In the genomic region with DNA sequence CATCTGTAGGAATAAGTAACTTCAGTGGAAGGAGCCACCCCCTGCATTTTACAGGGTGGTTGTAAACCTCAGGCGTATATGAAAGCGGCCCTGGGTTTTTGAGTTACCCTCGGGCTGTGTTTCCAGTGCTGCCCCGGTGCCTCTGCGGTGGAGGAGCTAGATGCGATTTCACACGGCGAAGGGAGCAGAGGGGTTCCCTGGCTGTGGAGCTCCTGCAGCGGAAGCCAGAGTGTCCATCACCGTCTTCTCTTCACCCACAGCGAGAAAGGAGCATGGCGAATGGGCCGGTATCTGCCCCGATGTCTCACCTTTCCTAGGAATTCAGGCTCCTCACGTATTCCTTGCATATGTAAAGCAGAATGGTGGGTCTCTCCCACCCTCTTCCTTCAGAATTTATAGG, we compare ENCODE assay signal across 32 cellular contexts.
"Had no signal": no experiment of that assay in that cellular context is flagged by ENCODE, and none has a peak within 500 bp of the region (broad histone marks: within the 10 kb centered on the region; RNA-seq: fewer than 3 reads in every experiment).

No MANE protein-coding gene starts in this region.

- H3K4me3 Mint-ChIP-seq: activated CD4-positive, alpha-beta memory T cell treated with anti-CD3 and anti-CD28 coated beads for 36 hours; activated CD4-positive, alpha-beta T cell treated with anti-CD3 and anti-CD28 coated beads, Interleukin-2, amount 10 ng/mL, durations not matched to agents 7 days and 5 days; activated naive CD4-positive, alpha-beta T cell treated with anti-CD3 and anti-CD28 coated beads, Interleukin-2, amount 10 ng/mL, durations not matched to agents 7 days and 5 days; activated naive CD8-positive, alpha-beta T cell; activated naive CD8-positive, alpha-beta T cell treated with anti-CD3 and anti-CD28 coated beads, Interleukin-2, amount 50 U/mL, for 24 hours; activated T-cell treated with anti-CD3 and anti-CD28 coated beads, Interleukin-2, amount 50 U/mL, for 4 hours; central memory CD8-positive, alpha-beta T cell had no signal

- DNase-seq: activated CD4-positive, alpha-beta memory T cell treated with anti-CD3 and anti-CD28 coated beads for 36 hours; activated CD4-positive, alpha-beta T cell treated with anti-CD3 and anti-CD28 coated beads, Interleukin-2, amount 10 ng/mL, durations not matched to agents 7 days and 5 days; activated CD8-positive, alpha-beta memory T cell treated with anti-CD3 and anti-CD28 coated beads, Interleukin-2, amount 50 U/mL, for 4 hours; activated effector memory CD4-positive, alpha-beta T cell treated with Interleukin-2 at 50 U/mL for 16 hours; activated naive CD4-positive, alpha-beta T cell treated with anti-CD3 and anti-CD28 coated beads, Interleukin-2, amount 10 ng/mL, durations not matched to agents 7 days and 5 days; activated naive CD8-positive, alpha-beta T cell treated with anti-CD3 and anti-CD28 coated beads, Interleukin-2, amount 50 U/mL, for 24 hours; activated T-cell treated with anti-CD3 and anti-CD28 coated beads for 4 hours; activated T-cell treated with anti-CD3 and anti-CD28 coated beads, Interleukin-2, amount 50 U/mL, for 4 hours; amniotic stem cell; aorta; brain microvascular endothelial cell; colonic mucosa; MM.1S; NCI-H1092; NCI-H1436 treated with DMSO at 0.1 percent for 48 hours; NCI-H1694 treated with DMSO at 0.1 percent for 48 hours; NCI-H2029; NCI-H2171; NCI-H510A; NCI-H526; NCI-H748 treated with DMSO at 0.1 percent for 48 hours; PC-9; SHP77; SJCRH30; SW 1271; T-helper 1 cell; T-helper 2 cell; T-helper 9 cell; WERI-Rb-1 had no signal

- H3K4me1 Mint-ChIP-seq: activated CD4-positive, alpha-beta T cell treated with anti-CD3 and anti-CD28 coated beads, Interleukin-2, amount 10 ng/mL, durations not matched to agents 7 days and 5 days; activated naive CD4-positive, alpha-beta T cell treated with anti-CD3 and anti-CD28 coated beads, Interleukin-2, amount 10 ng/mL, durations not matched to agents 7 days and 5 days; activated naive CD8-positive, alpha-beta T cell treated with anti-CD3 and anti-CD28 coated beads, Interleukin-2, amount 50 U/mL, for 24 hours; central memory CD8-positive, alpha-beta T cell had no signal

- H3K4me2 ChIP-seq: PC-9 had no signal

- H3K36me3 ChIP-seq: brain microvascular endothelial cell, cardiac muscle cell, colonic mucosa, SJCRH30, WERI-Rb-1 had no signal

- H3K4me1 ChIP-seq: colonic mucosa, SJCRH30 had no signal

- H3K27me3 Mint-ChIP-seq: activated CD4-positive, alpha-beta T cell treated with anti-CD3 and anti-CD28 coated beads, Interleukin-2, amount 10 ng/mL, durations not matched to agents 7 days and 5 days; activated naive CD8-positive, alpha-beta T cell treated with anti-CD3 and anti-CD28 coated beads, Interleukin-2, amount 50 U/mL, for 24 hours; central memory CD8-positive, alpha-beta T cell had no signal

- ATAC-seq: activated naive CD8-positive, alpha-beta T cell treated with anti-CD3 and anti-CD28 coated beads, Interleukin-2, amount 50 U/mL, for 24 hours; activated T-cell treated with anti-CD3 and anti-CD28 coated beads, Interleukin-2, amount 50 U/mL, for 4 hours had no signal

- H3K27ac ChIP-seq: brain microvascular endothelial cell, cardiac muscle cell, colonic mucosa, PC-9, SJCRH30, WERI-Rb-1 had no signal

- H2AFZ ChIP-seq: PC-9 had no signal

- H3K27me3 ChIP-seq: brain microvascular endothelial cell, cardiac muscle cell, colonic mucosa, SJCRH30 had no signal

- H3K9me3 Mint-ChIP-seq: activated CD4-positive, alpha-beta memory T cell treated with anti-CD3 and anti-CD28 coated beads for 36 hours; activated CD4-positive, alpha-beta T cell treated with anti-CD3 and anti-CD28 coated beads, Interleukin-2, amount 10 ng/mL, durations not matched to agents 7 days and 5 days; activated naive CD4-positive, alpha-beta T cell treated with anti-CD3 and anti-CD28 coated beads, Interleukin-2, amount 10 ng/mL, durations not matched to agents 7 days and 5 days; activated naive CD8-positive, alpha-beta T cell treated with anti-CD3 and anti-CD28 coated beads, Interleukin-2, amount 50 U/mL, for 24 hours; activated T-cell treated with anti-CD3 and anti-CD28 coated beads, Interleukin-2, amount 50 U/mL, for 4 hours; central memory CD8-positive, alpha-beta T cell had no signal

- H3K4me3 ChIP-seq: cardiac muscle cell, colonic mucosa, PC-9, SJCRH30 had no signal

- H3K27ac Mint-ChIP-seq: activated CD4-positive, alpha-beta memory T cell treated with anti-CD3 and anti-CD28 coated beads for 36 hours; activated CD4-positive, alpha-beta T cell treated with anti-CD3 and anti-CD28 coated beads, Interleukin-2, amount 10 ng/mL, durations not matched to agents 7 days and 5 days; activated naive CD4-positive, alpha-beta T cell treated with anti-CD3 and anti-CD28 coated beads, Interleukin-2, amount 10 ng/mL, durations not matched to agents 7 days and 5 days; activated naive CD8-positive, alpha-beta T cell; activated naive CD8-positive, alpha-beta T cell treated with anti-CD3 and anti-CD28 coated beads, Interleukin-2, amount 50 U/mL, for 24 hours had no signal

- H3K36me3 Mint-ChIP-seq: activated CD4-positive, alpha-beta memory T cell treated with anti-CD3 and anti-CD28 coated beads for 36 hours; activated naive CD4-positive, alpha-beta T cell treated with anti-CD3 and anti-CD28 coated beads, Interleukin-2, amount 10 ng/mL, durations not matched to agents 7 days and 5 days; activated naive CD8-positive, alpha-beta T cell had no signal

- H3K9me3 ChIP-seq: colonic mucosa had no signal
